ENCODE assay signal across 1 cellular context in the genomic region with DNA sequence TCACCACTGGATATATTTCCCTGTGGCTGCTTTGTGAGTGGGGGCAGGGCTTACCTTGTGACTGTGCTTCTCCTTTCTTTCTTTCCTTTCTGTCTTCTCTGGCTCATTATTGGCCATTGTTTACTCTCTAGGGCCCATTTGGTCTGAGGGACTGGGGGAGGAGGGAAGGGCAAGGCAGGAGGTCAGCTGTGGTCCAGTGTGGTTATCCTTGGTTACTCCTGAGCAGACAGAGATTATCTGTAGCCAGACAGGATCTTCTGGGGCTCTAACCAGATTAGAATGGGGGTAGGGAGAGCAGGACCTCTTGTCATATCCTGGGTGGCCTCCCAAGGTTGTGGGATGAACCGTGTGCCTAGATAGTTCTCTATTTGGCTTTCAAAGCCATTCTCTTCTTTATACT.
TF ChIP-seq lines count a peak whose summit lies in the region.

No MANE protein-coding gene starts in this region.

TF ChIP-seq in K562, 482 proteins besides CTCF, POLR2A, EP300 and RAD21 (continued from another document and continues in another):
- TF ChIP-seq, protein P1, sequence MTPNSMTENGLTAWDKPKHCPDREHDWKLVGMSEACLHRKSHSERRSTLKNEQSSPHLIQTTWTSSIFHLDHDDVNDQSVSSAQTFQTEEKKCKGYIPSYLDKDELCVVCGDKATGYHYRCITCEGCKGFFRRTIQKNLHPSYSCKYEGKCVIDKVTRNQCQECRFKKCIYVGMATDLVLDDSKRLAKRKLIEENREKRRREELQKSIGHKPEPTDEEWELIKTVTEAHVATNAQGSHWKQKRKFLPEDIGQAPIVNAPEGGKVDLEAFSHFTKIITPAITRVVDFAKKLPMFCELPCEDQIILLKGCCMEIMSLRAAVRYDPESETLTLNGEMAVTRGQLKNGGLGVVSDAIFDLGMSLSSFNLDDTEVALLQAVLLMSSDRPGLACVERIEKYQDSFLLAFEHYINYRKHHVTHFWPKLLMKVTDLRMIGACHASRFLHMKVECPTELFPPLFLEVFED (CRISPR knock-in tag; conservative IDR thresholded peaks at IDR 0.05): 0 out of 2 replicates have a peak, but pooled peaks have one; percentile 6
- TF ChIP-seq RNF2 (IDR thresholded peaks at IDR 0.05) (peak; percentile 77; the same call in 1 of the 2 replicates), MYC (IDR thresholded peaks at IDR 0.05; ENCODE audit: low read depth, low read length) (no peak), MYC (CRISPR knock-in tag; IDR thresholded peaks at IDR 0.05; ENCODE audit: borderline replicate concordance, low read depth) (no peak), PCBP2 (IDR thresholded peaks at IDR 0.05; ENCODE audit: low read depth, low read length, poor library complexity, severe bottlenecking) (no peak), ZNF408 (CRISPR knock-in tag; IDR thresholded peaks at IDR 0.05; ENCODE audit: low read depth) (no peak), CREM (IDR thresholded peaks at IDR 0.05; ENCODE audit: low read depth) (peak; percentile 53), RBM22 (IDR thresholded peaks at IDR 0.05; ENCODE audit: low read depth, low read length, poor library complexity, severe bottlenecking) (no peak), IRF2 (CRISPR knock-in tag; IDR thresholded peaks at IDR 0.05) (no peak), DIDO1 (tag; IDR thresholded peaks at IDR 0.05; ENCODE audit: low read depth) (no peak), CEBPB (tag; IDR thresholded peaks at IDR 0.05) (no peak), ARID2 (IDR thresholded peaks at IDR 0.05) (no peak), KDM2B (CRISPR knock-in tag; IDR thresholded peaks at IDR 0.05) (no peak), XRCC3 (IDR thresholded peaks at IDR 0.05) (no peak), HDAC3 (IDR thresholded peaks at IDR 0.05; ENCODE audit: borderline replicate concordance, partially characterized antibody) (peak; percentile 91), SAFB (IDR thresholded peaks at IDR 0.05; ENCODE audit: borderline replicate concordance, low read depth, low read length) (no peak), JUND (IDR thresholded peaks at IDR 0.05; ENCODE audit: borderline replicate concordance, low read depth, low read length) (peak; percentile 34; the same call in 1 of the 2 replicates), JUND (tag; IDR thresholded peaks at IDR 0.05; ENCODE audit: borderline replicate concordance, low read depth, low read length) (no peak; the same call in 2 of the 3 replicates), ZNF134 (CRISPR knock-in tag; conservative IDR thresholded peaks at IDR 0.05) (no peak), TGIF2 (CRISPR knock-in tag; IDR thresholded peaks at IDR 0.05) (no peak), ZNF561 (CRISPR knock-in tag; conservative IDR thresholded peaks at IDR 0.05) (no peak), MTA2 (IDR thresholded peaks at IDR 0.05; ENCODE audit: low read depth) (peak; percentile 82), CBX2 (IDR thresholded peaks at IDR 0.05; ENCODE audit: insufficient read depth, low read length, poor library complexity, severe bottlenecking) (no peak), RAD51 (IDR thresholded peaks at IDR 0.05; ENCODE audit: borderline replicate concordance, low read depth) (0 out of 2 replicates have a peak, but pooled peaks have one; percentile 16), STAT5A (IDR thresholded peaks at IDR 0.05; ENCODE audit: borderline replicate concordance, low read length) (peak; percentile 74), ZEB2 (IDR thresholded peaks at IDR 0.05) (0 out of 2 replicates have a peak, but pooled peaks have one; percentile 15), DDX20 (tag; IDR thresholded peaks at IDR 0.05; ENCODE audit: low read depth) (no peak), NCOA6 (IDR thresholded peaks at IDR 0.05) (no peak), PML (IDR thresholded peaks at IDR 0.05; ENCODE audit: low read length) (peak; percentile 66), ZFP36 (IDR thresholded peaks at IDR 0.05; ENCODE audit: low read depth, low read length, partially characterized antibody) (no peak), HLTF (IDR thresholded peaks at IDR 0.05) (no peak)
- TF ChIP-seq, protein P2, sequence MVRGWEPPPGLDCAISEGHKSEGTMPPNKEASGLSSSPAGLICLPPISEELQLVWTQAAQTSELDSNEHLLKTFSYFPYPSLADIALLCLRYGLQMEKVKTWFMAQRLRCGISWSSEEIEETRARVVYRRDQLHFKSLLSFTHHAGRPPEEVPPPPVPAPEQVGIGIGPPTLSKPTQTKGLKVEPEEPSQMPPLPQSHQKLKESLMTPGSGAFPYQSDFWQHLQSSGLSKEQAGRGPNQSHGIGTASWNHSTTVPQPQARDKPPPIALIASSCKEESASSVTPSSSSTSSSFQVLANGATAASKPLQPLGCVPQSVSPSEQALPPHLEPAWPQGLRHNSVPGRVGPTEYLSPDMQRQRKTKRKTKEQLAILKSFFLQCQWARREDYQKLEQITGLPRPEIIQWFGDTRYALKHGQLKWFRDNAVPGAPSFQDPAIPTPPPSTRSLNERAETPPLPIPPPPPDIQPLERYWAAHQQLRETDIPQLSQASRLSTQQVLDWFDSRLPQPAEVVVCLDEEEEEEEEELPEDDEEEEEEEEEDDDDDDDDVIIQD (CRISPR knock-in tag; IDR thresholded peaks at IDR 0.05): no peak
- TF ChIP-seq, protein P3, sequence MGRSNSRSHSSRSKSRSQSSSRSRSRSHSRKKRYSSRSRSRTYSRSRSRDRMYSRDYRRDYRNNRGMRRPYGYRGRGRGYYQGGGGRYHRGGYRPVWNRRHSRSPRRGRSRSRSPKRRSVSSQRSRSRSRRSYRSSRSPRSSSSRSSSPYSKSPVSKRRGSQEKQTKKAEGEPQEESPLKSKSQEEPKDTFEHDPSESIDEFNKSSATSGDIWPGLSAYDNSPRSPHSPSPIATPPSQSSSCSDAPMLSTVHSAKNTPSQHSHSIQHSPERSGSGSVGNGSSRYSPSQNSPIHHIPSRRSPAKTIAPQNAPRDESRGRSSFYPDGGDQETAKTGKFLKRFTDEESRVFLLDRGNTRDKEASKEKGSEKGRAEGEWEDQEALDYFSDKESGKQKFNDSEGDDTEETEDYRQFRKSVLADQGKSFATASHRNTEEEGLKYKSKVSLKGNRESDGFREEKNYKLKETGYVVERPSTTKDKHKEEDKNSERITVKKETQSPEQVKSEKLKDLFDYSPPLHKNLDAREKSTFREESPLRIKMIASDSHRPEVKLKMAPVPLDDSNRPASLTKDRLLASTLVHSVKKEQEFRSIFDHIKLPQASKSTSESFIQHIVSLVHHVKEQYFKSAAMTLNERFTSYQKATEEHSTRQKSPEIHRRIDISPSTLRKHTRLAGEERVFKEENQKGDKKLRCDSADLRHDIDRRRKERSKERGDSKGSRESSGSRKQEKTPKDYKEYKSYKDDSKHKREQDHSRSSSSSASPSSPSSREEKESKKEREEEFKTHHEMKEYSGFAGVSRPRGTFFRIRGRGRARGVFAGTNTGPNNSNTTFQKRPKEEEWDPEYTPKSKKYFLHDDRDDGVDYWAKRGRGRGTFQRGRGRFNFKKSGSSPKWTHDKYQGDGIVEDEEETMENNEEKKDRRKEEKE (IDR thresholded peaks at IDR 0.05; ENCODE audit: borderline replicate concordance in 1 of 2, control insufficient read depth in 1 of 2, low read depth in 2 of 2, low read length in 1 of 2): no peak
- TF ChIP-seq, protein P4, sequence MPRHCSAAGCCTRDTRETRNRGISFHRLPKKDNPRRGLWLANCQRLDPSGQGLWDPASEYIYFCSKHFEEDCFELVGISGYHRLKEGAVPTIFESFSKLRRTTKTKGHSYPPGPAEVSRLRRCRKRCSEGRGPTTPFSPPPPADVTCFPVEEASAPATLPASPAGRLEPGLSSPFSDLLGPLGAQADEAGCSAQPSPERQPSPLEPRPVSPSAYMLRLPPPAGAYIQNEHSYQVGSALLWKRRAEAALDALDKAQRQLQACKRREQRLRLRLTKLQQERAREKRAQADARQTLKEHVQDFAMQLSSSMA (CRISPR knock-in tag; IDR thresholded peaks at IDR 0.05): no peak
- TF ChIP-seq, protein P5, sequence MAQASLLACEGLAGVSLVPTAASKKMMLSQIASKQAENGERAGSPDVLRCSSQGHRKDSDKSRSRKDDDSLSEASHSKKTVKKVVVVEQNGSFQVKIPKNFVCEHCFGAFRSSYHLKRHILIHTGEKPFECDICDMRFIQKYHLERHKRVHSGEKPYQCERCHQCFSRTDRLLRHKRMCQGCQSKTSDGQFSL (CRISPR knock-in tag; IDR thresholded peaks at IDR 0.05): no peak
- TF ChIP-seq, protein P5 (tag; IDR thresholded peaks at IDR 0.05): no peak
- TF ChIP-seq, protein P6, sequence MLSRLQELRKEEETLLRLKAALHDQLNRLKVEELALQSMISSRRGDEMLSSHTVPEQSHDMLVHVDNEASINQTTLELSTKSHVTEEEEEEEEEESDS (CRISPR knock-in tag; IDR thresholded peaks at IDR 0.05): no peak
- TF ChIP-seq, protein P7, sequence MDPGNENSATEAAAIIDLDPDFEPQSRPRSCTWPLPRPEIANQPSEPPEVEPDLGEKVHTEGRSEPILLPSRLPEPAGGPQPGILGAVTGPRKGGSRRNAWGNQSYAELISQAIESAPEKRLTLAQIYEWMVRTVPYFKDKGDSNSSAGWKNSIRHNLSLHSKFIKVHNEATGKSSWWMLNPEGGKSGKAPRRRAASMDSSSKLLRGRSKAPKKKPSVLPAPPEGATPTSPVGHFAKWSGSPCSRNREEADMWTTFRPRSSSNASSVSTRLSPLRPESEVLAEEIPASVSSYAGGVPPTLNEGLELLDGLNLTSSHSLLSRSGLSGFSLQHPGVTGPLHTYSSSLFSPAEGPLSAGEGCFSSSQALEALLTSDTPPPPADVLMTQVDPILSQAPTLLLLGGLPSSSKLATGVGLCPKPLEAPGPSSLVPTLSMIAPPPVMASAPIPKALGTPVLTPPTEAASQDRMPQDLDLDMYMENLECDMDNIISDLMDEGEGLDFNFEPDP (CRISPR knock-in tag; IDR thresholded peaks at IDR 0.05): no peak
- TF ChIP-seq, protein P8, sequence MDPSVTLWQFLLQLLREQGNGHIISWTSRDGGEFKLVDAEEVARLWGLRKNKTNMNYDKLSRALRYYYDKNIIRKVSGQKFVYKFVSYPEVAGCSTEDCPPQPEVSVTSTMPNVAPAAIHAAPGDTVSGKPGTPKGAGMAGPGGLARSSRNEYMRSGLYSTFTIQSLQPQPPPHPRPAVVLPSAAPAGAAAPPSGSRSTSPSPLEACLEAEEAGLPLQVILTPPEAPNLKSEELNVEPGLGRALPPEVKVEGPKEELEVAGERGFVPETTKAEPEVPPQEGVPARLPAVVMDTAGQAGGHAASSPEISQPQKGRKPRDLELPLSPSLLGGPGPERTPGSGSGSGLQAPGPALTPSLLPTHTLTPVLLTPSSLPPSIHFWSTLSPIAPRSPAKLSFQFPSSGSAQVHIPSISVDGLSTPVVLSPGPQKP (CRISPR knock-in tag; IDR thresholded peaks at IDR 0.05): no peak
- TF ChIP-seq, protein P9, sequence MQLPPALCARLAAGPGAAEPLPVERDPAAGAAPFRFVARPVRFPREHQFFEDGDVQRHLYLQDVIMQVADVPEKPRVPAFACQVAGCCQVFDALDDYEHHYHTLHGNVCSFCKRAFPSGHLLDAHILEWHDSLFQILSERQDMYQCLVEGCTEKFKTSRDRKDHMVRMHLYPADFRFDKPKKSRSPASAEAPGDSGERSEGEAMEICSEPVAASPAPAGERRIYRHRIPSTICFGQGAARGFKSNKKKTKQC (CRISPR knock-in tag; IDR thresholded peaks at IDR 0.05): no peak
- TF ChIP-seq, protein P10, sequence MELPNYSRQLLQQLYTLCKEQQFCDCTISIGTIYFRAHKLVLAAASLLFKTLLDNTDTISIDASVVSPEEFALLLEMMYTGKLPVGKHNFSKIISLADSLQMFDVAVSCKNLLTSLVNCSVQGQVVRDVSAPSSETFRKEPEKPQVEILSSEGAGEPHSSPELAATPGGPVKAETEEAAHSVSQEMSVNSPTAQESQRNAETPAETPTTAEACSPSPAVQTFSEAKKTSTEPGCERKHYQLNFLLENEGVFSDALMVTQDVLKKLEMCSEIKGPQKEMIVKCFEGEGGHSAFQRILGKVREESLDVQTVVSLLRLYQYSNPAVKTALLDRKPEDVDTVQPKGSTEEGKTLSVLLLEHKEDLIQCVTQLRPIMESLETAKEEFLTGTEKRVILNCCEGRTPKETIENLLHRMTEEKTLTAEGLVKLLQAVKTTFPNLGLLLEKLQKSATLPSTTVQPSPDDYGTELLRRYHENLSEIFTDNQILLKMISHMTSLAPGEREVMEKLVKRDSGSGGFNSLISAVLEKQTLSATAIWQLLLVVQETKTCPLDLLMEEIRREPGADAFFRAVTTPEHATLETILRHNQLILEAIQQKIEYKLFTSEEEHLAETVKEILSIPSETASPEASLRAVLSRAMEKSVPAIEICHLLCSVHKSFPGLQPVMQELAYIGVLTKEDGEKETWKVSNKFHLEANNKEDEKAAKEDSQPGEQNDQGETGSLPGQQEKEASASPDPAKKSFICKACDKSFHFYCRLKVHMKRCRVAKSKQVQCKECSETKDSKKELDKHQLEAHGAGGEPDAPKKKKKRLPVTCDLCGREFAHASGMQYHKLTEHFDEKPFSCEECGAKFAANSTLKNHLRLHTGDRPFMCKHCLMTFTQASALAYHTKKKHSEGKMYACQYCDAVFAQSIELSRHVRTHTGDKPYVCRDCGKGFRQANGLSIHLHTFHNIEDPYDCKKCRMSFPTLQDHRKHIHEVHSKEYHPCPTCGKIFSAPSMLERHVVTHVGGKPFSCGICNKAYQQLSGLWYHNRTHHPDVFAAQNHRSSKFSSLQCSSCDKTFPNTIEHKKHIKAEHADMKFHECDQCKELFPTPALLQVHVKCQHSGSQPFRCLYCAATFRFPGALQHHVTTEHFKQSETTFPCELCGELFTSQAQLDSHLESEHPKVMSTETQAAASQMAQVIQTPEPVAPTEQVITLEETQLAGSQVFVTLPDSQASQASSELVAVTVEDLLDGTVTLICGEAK (IDR thresholded peaks at IDR 0.05): no peak
- TF ChIP-seq, protein P10 (CRISPR knock-in tag; IDR thresholded peaks at IDR 0.05): no peak
